Comparison of ENCODE assay signal across 1 cellular context in the genomic region with DNA sequence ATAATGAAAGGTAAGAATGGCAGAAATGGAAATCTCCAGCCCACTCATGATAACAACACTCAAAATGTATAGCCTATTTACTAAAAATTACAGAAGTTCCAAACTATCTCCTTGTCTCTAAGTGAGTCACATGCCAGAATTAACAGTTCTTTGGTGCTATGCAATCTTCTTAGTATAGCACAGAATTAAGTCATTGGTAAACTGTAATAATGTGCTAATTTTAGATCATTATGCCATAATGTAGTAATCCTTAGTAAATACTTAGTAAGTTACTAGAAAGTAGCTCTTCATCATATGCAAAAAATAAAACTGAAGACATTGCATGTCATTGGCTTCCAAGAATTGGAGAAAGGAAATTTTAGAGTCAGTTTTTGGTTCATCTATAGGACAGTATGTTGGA.
TF ChIP-seq lines count a peak whose summit lies in the region.

No MANE protein-coding gene starts in this region.

TF ChIP-seq in WTC11, 78 proteins besides CTCF, POLR2A, EP300 and RAD21 (continued from another document):
- TF ChIP-seq, protein P1, sequence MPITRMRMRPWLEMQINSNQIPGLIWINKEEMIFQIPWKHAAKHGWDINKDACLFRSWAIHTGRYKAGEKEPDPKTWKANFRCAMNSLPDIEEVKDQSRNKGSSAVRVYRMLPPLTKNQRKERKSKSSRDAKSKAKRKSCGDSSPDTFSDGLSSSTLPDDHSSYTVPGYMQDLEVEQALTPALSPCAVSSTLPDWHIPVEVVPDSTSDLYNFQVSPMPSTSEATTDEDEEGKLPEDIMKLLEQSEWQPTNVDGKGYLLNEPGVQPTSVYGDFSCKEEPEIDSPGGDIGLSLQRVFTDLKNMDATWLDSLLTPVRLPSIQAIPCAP (CRISPR knock-in tag; IDR thresholded peaks at IDR 0.05): no peak
